16 cellular contexts compared by ENCODE assay signal in the genomic region with DNA sequence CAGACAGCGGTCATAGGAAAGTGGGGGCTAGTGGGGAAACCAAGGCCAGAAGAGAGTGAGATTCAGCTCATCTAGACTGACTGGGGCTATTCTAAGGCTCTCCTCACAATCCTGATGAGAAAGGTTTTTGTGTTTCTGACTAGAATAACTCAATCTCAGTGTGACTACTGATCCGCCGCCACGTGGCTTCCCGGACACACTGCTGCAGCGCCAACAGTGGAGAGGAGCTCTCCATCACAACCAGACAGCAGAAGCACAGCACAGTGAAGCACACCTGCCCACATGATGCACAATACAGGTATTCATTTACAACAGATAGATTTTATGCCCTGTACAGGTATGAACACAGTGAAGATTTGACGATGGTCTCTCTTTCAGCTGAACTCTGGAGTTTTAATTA.
"Had no signal": no experiment of that assay in that cellular context is flagged by ENCODE, and none has a peak within 500 bp of the region (broad histone marks: within the 10 kb centered on the region; RNA-seq: fewer than 3 reads in every experiment).

No MANE protein-coding gene starts in this region.

- H3K27ac ChIP-seq: foreskin keratinocyte, spleen, thoracic aorta had no signal

- H3K9me3 Mint-ChIP-seq: activated naive CD4-positive, alpha-beta T cell treated with anti-CD3 and anti-CD28 coated beads, Interleukin-2, amount 50 U/mL, for 72 hours; activated T-cell treated with anti-CD3 and anti-CD28 coated beads, Interleukin-2, amount 50 U/mL, for 24 hours; effector memory CD8-positive, alpha-beta T cell; stimulated activated naive CD8-positive, alpha-beta T cell treated with anti-CD3 and anti-CD28 coated beads, Interleukin-15, amount 100 ng/mL, for 72 hours had no signal

- H3K9me3 ChIP-seq: spleen, thoracic aorta had no signal

- ATAC-seq: activated CD8-positive, alpha-beta memory T cell treated with anti-CD3 and anti-CD28 coated beads, Interleukin-2, amount 10 ng/mL, durations not matched to agents 7 days and 5 days; effector memory CD8-positive, alpha-beta T cell; foreskin keratinocyte; left ventricle myocardium superior; sciatic nerve had no signal

- DNase-seq: activated CD4-positive, alpha-beta T cell treated with anti-CD3 and anti-CD28 coated beads, Interleukin-2, amount 50 U/mL, for 48 hours; activated CD4-positive, CD25-positive, alpha-beta regulatory T cell treated with anti-CD3 and anti-CD28 coated beads, Interleukin-2, amount 50 U/mL, for 72 hours; activated CD8-positive, alpha-beta memory T cell treated with anti-CD3 and anti-CD28 coated beads, Interleukin-2, amount 10 ng/mL, durations not matched to agents 7 days and 5 days; activated effector memory CD4-positive, alpha-beta T cell treated with Interleukin-2 at 50 U/mL for 16 hours; activated T-cell treated with anti-CD3 and anti-CD28 coated beads, Interleukin-2, amount 50 U/mL, for 24 hours; cerebellar nuclear complex; dermis blood vessel endothelial cell; effector memory CD8-positive, alpha-beta T cell; foreskin keratinocyte; left ventricle myocardium superior; mesenchymal stem cell; spleen; stimulated activated naive CD8-positive, alpha-beta T cell treated with anti-CD3 and anti-CD28 coated beads, Interleukin-15, amount 100 ng/mL, for 72 hours had no signal

- H3K27me3 ChIP-seq: foreskin keratinocyte, spleen had no signal

- H3K36me3 Mint-ChIP-seq: activated CD8-positive, alpha-beta memory T cell treated with anti-CD3 and anti-CD28 coated beads, Interleukin-2, amount 10 ng/mL, durations not matched to agents 7 days and 5 days had no signal

- H3K4me3 ChIP-seq: spleen, thoracic aorta had no signal

- H3K27me3 Mint-ChIP-seq: activated CD8-positive, alpha-beta memory T cell treated with anti-CD3 and anti-CD28 coated beads, Interleukin-2, amount 10 ng/mL, durations not matched to agents 7 days and 5 days; activated T-cell treated with anti-CD3 and anti-CD28 coated beads, Interleukin-2, amount 50 U/mL, for 24 hours; stimulated activated naive CD8-positive, alpha-beta T cell treated with anti-CD3 and anti-CD28 coated beads, Interleukin-15, amount 100 ng/mL, for 72 hours had no signal

- H3K4me3 Mint-ChIP-seq: activated CD8-positive, alpha-beta memory T cell treated with anti-CD3 and anti-CD28 coated beads, Interleukin-2, amount 10 ng/mL, durations not matched to agents 7 days and 5 days; activated T-cell treated with anti-CD3 and anti-CD28 coated beads, Interleukin-2, amount 50 U/mL, for 24 hours; effector memory CD8-positive, alpha-beta T cell; stimulated activated naive CD8-positive, alpha-beta T cell treated with anti-CD3 and anti-CD28 coated beads, Interleukin-15, amount 100 ng/mL, for 72 hours had no signal

- H3K4me1 ChIP-seq: foreskin keratinocyte, spleen had no signal

- H3K27ac Mint-ChIP-seq: activated CD8-positive, alpha-beta memory T cell treated with anti-CD3 and anti-CD28 coated beads, Interleukin-2, amount 10 ng/mL, durations not matched to agents 7 days and 5 days; activated naive CD4-positive, alpha-beta T cell treated with anti-CD3 and anti-CD28 coated beads, Interleukin-2, amount 50 U/mL, for 72 hours; effector memory CD8-positive, alpha-beta T cell had no signal
